ENCODE assay signal across 30 cellular contexts in the genomic region with DNA sequence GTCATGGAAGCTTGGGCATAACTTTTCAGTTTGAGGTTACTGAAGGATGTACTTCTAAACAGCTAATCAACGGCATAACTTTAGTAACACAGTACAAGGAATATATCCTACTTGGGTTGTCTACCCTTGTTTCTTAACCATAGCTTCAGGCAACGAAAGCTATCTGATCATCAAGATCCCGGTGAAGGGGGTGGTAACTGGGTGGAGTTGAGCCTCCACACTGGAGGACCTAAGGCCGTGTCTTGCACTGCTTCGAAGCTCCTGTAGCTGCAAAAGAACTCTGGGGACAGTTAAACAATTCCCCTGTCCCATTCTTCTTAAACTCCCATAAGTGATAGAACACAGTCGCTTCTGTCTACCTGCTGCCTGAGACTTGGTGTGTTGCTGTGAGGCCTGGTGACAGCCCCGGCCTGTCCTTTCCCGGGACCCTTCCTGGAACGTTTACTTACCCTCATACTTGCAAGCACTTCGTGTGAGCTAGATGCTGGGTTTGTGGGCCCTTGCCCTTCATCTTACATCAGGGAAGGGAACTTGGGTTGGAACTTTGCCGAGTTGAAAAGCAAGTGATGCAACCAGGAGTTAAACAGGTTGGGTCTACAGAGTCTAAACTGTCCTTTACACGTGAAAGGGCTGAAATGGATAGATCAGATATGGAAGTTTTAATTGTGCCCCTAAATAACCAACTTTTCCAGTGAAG. TPM values are rescaled to one million over a fixed set of nuclear protein-coding genes. Genes with fewer than 3 reads are reported as not detected.
DNase-seq lines count a peak whose midpoint lies in the region; ATAC-seq, FAIRE-seq and TF ChIP-seq lines count a peak whose summit lies in the region.
"Had no signal": no experiment of that assay in that cellular context is flagged by ENCODE, and none has a peak within 500 bp of the region (broad histone marks: within the 10 kb centered on the region; RNA-seq: fewer than 3 reads in every experiment).

No MANE protein-coding gene starts in this region.

- in situ Hi-C loops in HepG2 (cut with HindIII; ENCODE audit: extremely low pct_ligation_motif_present, low pct_unique_long_range_greater_than_20kb), result no loop called here

- H3K4me2 ChIP-seq in HepG2 (ENCODE audit: low read depth, low read length) (peak overlapping the region; percentile 70), mesenchymal stem cell (ENCODE audit: low read length, poor library complexity, severe bottlenecking) (no peak overlapping the region)

- H3K27me3 Mint-ChIP-seq in T-helper 17 cell, result no peaks in the 10 kb centered on the region
- H3K27me3 Mint-ChIP-seq: activated CD8-positive, alpha-beta memory T cell treated with anti-CD3 and anti-CD28 coated beads, Interleukin-2, amount 10 ng/mL, durations not matched to agents 7 days and 5 days had no signal

- H3K79me2 ChIP-seq in HepG2 (ENCODE audit: insufficient read depth, low read length), result peaks cover under 1% of the 10 kb centered on the region

- H3K9ac ChIP-seq in HepG2 (ENCODE audit: insufficient read depth, low read depth, low read length) (peak overlapping the region; percentile 89), mesenchymal stem cell (ENCODE audit: low read length) (no peak overlapping the region)
- H3K9ac ChIP-seq: GM23248 had no signal

- H4K20me1 ChIP-seq in HepG2 (ENCODE audit: insufficient read depth, low read length), result no peaks in the 10 kb centered on the region

- ATAC-seq in HepG2 (no peak), right lobe of liver (no peak), T-helper 17 cell (no peak)
- ATAC-seq: activated CD8-positive, alpha-beta memory T cell treated with anti-CD3 and anti-CD28 coated beads, Interleukin-2, amount 10 ng/mL, durations not matched to agents 7 days and 5 days; activated T-cell treated with anti-CD3 and anti-CD28 coated beads, Interleukin-2, amount 50 U/mL, for 4 hours; body of pancreas; foreskin keratinocyte; heart left ventricle had no signal

- FAIRE-seq in HepG2 (lab: Jason Lieb, UNC), result no peak
- FAIRE-seq: keratinocyte had no signal

- H2AK5ac ChIP-seq in mesenchymal stem cell (ENCODE audit: low read length, severe bottlenecking), result peak overlapping the region; percentile 16

- no peak overlapping the region for H3K23ac ChIP-seq in mesenchymal stem cell (ENCODE audit: low read length in 2 of 2)

- intact Hi-C loops in HepG2 (cut with micrococcal nuclease; ENCODE audit: unreplicated experiment) (loop anchor here (5.0 kb wide), 1 partner anchor 115 kb away; no protein-coding TSS in a partner anchor), right lobe of liver (cut with DNase I) (no loop called here)

- H3K27me3 ChIP-seq in HepG2 (ENCODE audit: control insufficient read depth in 1 of 2, insufficient read depth in 2 of 2, low read length in 2 of 2) (no peaks in the 10 kb centered on the region), right lobe of liver (no peaks in the 10 kb centered on the region), mesenchymal stem cell (ENCODE audit: control insufficient read depth in 1 of 2, insufficient read depth in 1 of 2, low read length in 2 of 2) (no peaks in the 10 kb centered on the region)
- H3K27me3 ChIP-seq: adrenal gland, body of pancreas, esophagus squamous epithelium, foreskin keratinocyte, heart left ventricle, SJCRH30, tibial artery had no signal

- no peak overlapping the region for H2BK15ac ChIP-seq in mesenchymal stem cell (ENCODE audit: low read depth, poor library complexity, severe bottlenecking)

- H2BK120ac ChIP-seq in mesenchymal stem cell (ENCODE audit: low read depth, low read length), result no peak overlapping the region

- H3K18ac ChIP-seq in mesenchymal stem cell (ENCODE audit: low read depth in 1 of 2, low read length in 2 of 2), result no peak overlapping the region

- H2AFZ ChIP-seq in HepG2 (ENCODE audit: low read length), result peak overlapping the region; percentile 33
- H2AFZ ChIP-seq in mesenchymal stem cell (ENCODE audit: low read depth, low read length), result no peak overlapping the region
- H2AFZ ChIP-seq: GM23248 had no signal

- H3K9me3 ChIP-seq in HepG2 (ENCODE audit: low read length), result no peaks in the 10 kb centered on the region
- H3K9me3 ChIP-seq in right lobe of liver, result no peaks in the 10 kb centered on the region
- no peaks in the 10 kb centered on the region for H3K9me3 ChIP-seq in T-helper 17 cell (ENCODE audit: control insufficient read depth, low read length, poor library complexity, severe bottlenecking)
- H3K9me3 ChIP-seq in mesenchymal stem cell (ENCODE audit: control insufficient read depth, low read length), result no peaks in the 10 kb centered on the region
- H3K9me3 ChIP-seq: adrenal gland, body of pancreas, esophagus squamous epithelium, heart left ventricle, SJCRH30, tibial artery had no signal

- no peak overlapping the region for H3K4ac ChIP-seq in mesenchymal stem cell (ENCODE audit: low read depth in 1 of 2, low read length in 2 of 2)

- H3K36me3 Mint-ChIP-seq in T-helper 17 cell (ENCODE audit: low read depth), result peaks cover 4% of the 10 kb centered on the region
- H3K36me3 Mint-ChIP-seq: activated CD8-positive, alpha-beta memory T cell treated with anti-CD3 and anti-CD28 coated beads, Interleukin-2, amount 10 ng/mL, durations not matched to agents 7 days and 5 days; mesothelial cell of epicardium; naive B cell had no signal

- no peak overlapping the region for H4K91ac ChIP-seq in mesenchymal stem cell (ENCODE audit: low read length)

- H3K4me1 ChIP-seq in HepG2 (ENCODE audit: insufficient read depth, low read length) (peaks cover 73% of the 10 kb centered on the region), right lobe of liver (peaks cover 0 to 15% (median 0%) of the 10 kb centered on the region in 4 donors), mesenchymal stem cell (ENCODE audit: control insufficient read depth, insufficient read depth, low read depth, low read length) (peaks cover 30% of the 10 kb centered on the region)

- DNase-seq in HepG2 (ENCODE audit: low spot score) (no peak), right lobe of liver (no peak), T-helper 17 cell (no peak), mesenchymal stem cell (no peak), HT-29 (ENCODE audit: low spot score) (no peak), NOMO-1 (lab: John Stamatoyannopoulos, UW; ENCODE audit: unreplicated experiment in 2 of 2) (no peak)
- no peak for DNase-seq in activated CD4-positive, CD25-positive, alpha-beta regulatory T cell treated with anti-CD3 and anti-CD28 coated beads, Interleukin-2, amount 50 U/mL, for 72 hours
- DNase-seq: activated CD4-positive, alpha-beta T cell treated with anti-CD3 and anti-CD28 coated beads for 4 hours; activated CD8-positive, alpha-beta memory T cell treated with anti-CD3 and anti-CD28 coated beads, Interleukin-2, amount 10 ng/mL, durations not matched to agents 7 days and 5 days; activated gamma-delta T cell treated with Interleukin-2 at 50 U/mL for 16 hours; activated T-cell treated with anti-CD3 and anti-CD28 coated beads, Interleukin-2, amount 50 U/mL, for 4 hours; adrenal gland; body of pancreas; dermis blood vessel endothelial cell; DMS79 treated with DMSO at 0.1 percent for 48 hours; esophagus squamous epithelium; foreskin keratinocyte; GM23248; heart left ventricle; naive B cell; NCI-H1048; NCI-H1694; NCI-H446 treated with DMSO at 0.1 percent for 48 hours; NCI-H774; occipital lobe; SJCRH30; stimulated activated CD4-positive, alpha-beta T cell treated with anti-CD3 and anti-CD28 coated beads, Interleukin-4, amount 100 ng/mL, for 1 hour; tibial artery had no signal

- TF ChIP-seq POLR2A in HepG2 (IDR thresholded peaks at IDR 0.05; ENCODE audit: insufficient read depth in 1 of 2, low read depth in 2 of 2, low read length in 2 of 2) (no peak), right lobe of liver (IDR thresholded peaks at IDR 0.05) (no peak)

- CTCF ChIA-PET in HepG2 (lab: Yijun Ruan, JAX; ENCODE audit: low intra/inter-chr PET ratio, low total read pairs), result no interaction called here

- peaks cover 2% of the 10 kb centered on the region for H3K79me1 ChIP-seq in mesenchymal stem cell (replicated peaks; ENCODE audit: low read length, poor library complexity, severe bottlenecking)

- no peak overlapping the region for H3K14ac ChIP-seq in mesenchymal stem cell (ENCODE audit: low read length in 2 of 2)

- no peak overlapping the region for H4K8ac ChIP-seq in mesenchymal stem cell (ENCODE audit: low read length)

- H3K27ac Mint-ChIP-seq in T-helper 17 cell, result peak overlapping the region; percentile 14
- H3K27ac Mint-ChIP-seq: activated CD8-positive, alpha-beta memory T cell treated with anti-CD3 and anti-CD28 coated beads, Interleukin-2, amount 10 ng/mL, durations not matched to agents 7 days and 5 days; mesothelial cell of epicardium had no signal

- H2BK12ac ChIP-seq in mesenchymal stem cell (ENCODE audit: low read length in 2 of 2), result no peak overlapping the region

- TF ChIP-seq CTCF in HepG2 (CRISPR knock-in tag; IDR thresholded peaks at IDR 0.05) (no peak), right lobe of liver (IDR thresholded peaks at IDR 0.05) (no peak)

- H3K27ac ChIP-seq in HepG2 (ENCODE audit: extremely low read length, insufficient read depth, low read length) (peak overlapping the region; percentile 98), right lobe of liver (peak overlapping the region in 1 of 3 donors; percentile 62), mesenchymal stem cell (ENCODE audit: low read length, poor library complexity, severe bottlenecking) (peak overlapping the region; percentile 53)
- H3K27ac ChIP-seq: body of pancreas, foreskin keratinocyte, GM23248, SJCRH30, tibial artery had no signal

- no TSS peak for BruUV-seq in HepG2 (replicated peaks; lab: Mats Ljungman, UMichigan)

- TF ChIP-seq EP300 in HepG2 (IDR thresholded peaks at IDR 0.05; ENCODE audit: low read depth in 2 of 2, low read length in 2 of 2) (no peak), HepG2 (CRISPR knock-in tag; IDR thresholded peaks at IDR 0.05; ENCODE audit: borderline replicate concordance) (no peak)

- H3K36me3 ChIP-seq in HepG2 (replicated peaks in 1 of 2; ENCODE audit: control insufficient read depth in 1 of 2, insufficient read depth in 2 of 2, low read length in 2 of 2) (no peaks in the 10 kb centered on the region), right lobe of liver (no peaks in the 10 kb centered on the region), mesenchymal stem cell (ENCODE audit: control insufficient read depth in 1 of 2, insufficient read depth in 2 of 2, low read depth in 1 of 2, low read length in 2 of 2) (no peaks in the 10 kb centered on the region)
- H3K36me3 ChIP-seq: adrenal gland, esophagus squamous epithelium, heart left ventricle, SJCRH30, tibial artery had no signal

- H3K4me3 Mint-ChIP-seq in T-helper 17 cell, result no peak overlapping the region
- H3K4me3 Mint-ChIP-seq: activated CD8-positive, alpha-beta memory T cell treated with anti-CD3 and anti-CD28 coated beads, Interleukin-2, amount 10 ng/mL, durations not matched to agents 7 days and 5 days; activated T-cell treated with anti-CD3 and anti-CD28 coated beads, Interleukin-2, amount 50 U/mL, for 4 hours; mesothelial cell of epicardium; naive B cell had no signal

- no peak overlapping the region for H2BK5ac ChIP-seq in mesenchymal stem cell (ENCODE audit: low read depth, low read length, poor library complexity, severe bottlenecking)

- peak overlapping the region in 2 of 3 experiments; percentile 17 to 49; a peak in 5 of 6 replicates for H3K4me3 ChIP-seq in HepG2 (replicated peaks in 1 of 3; ENCODE audit: insufficient read depth in 1 of 3, low read depth in 2 of 3, low read length in 3 of 3)
- H3K4me3 ChIP-seq in right lobe of liver, result no peak overlapping the region
- H3K4me3 ChIP-seq in mesenchymal stem cell (ENCODE audit: insufficient read depth in 1 of 2, low read depth in 1 of 2, low read length in 2 of 2), result no peak overlapping the region
- H3K4me3 ChIP-seq: adrenal gland, body of pancreas, esophagus squamous epithelium, GM23248, heart left ventricle, SJCRH30, tibial artery had no signal

- no peak for TF ChIP-seq RAD21 in HepG2 (CRISPR knock-in tag; IDR thresholded peaks at IDR 0.05)

- H3K4me1 Mint-ChIP-seq in T-helper 17 cell, result peaks cover 28% of the 10 kb centered on the region

- 55% methylated on average over 11 of the region's 12 CpGs for WGBS in HepG2 (ENCODE audit: low lambda C conversion rate)
- 75% methylated on average over 12 of the region's 12 CpGs for WGBS in right lobe of liver (ENCODE audit: insufficient coverage, low coverage, low lambda C conversion rate, missing lambda C conversion rate)
- 80% methylated on average over 12 of the region's 12 CpGs for WGBS in mesenchymal stem cell

- POLR2A ChIA-PET in HepG2 (lab: Yijun Ruan, JAX), result interaction anchor here (0.7 to 2.4 kb wide), 8 partner anchors 8 to 431 kb away, joined by 3 to 12 read pairs (median 4); no protein-coding TSS in a partner anchor

RNA-seq across cellular contexts. Expression of gene WDR1, which starts 5.8 kb away (rescaled TPM):
- total RNA-seq in HepG2 (2016; rRNA removed; fragmentation: Illumina TruSeq; extraction: Trizol) (106 and 120 TPM in 2 replicates), right lobe of liver (100 to 1,000 TPM in 1 of 6 experiments, 10 to 100 TPM in 5; 65.1 to 149 (median 76.4) TPM), T-helper 17 cell (100 to 1,000 TPM; 268 to 366 TPM)
- 50.7 and 51.7 TPM in 2 replicates for total RNA-seq in HepG2 (2016; cell fraction: cytosol; rRNA removed; fragmentation: Illumina TruSeq; extraction: Trizol; ENCODE audit: low read depth)
- 98.1 and 109 TPM in 2 replicates for total RNA-seq in HepG2 (2016; cell fraction: insoluble cytoplasmic fraction; rRNA removed; fragmentation: Illumina TruSeq; extraction: Trizol)
- 54.9 and 56.0 TPM in 2 replicates for total RNA-seq in HepG2 (2016; cell fraction: membrane; rRNA removed; fragmentation: Illumina TruSeq; extraction: Trizol)
- total RNA-seq in HepG2 (2016; cell fraction: nucleus; rRNA removed; fragmentation: Illumina TruSeq; extraction: Trizol), result 57.3 and 65.4 TPM in 2 replicates
- 198 and 199 TPM in 2 replicates for polyA plus RNA-seq in HepG2 (2011; rRNA removed)
- polyA plus RNA-seq in HepG2 (2011; cell fraction: cytosol; rRNA removed), result 187 and 226 TPM in 2 replicates
- polyA plus RNA-seq in HepG2 (2011; cell fraction: nucleus; rRNA removed), result 166 and 177 TPM in 2 replicates
- polyA plus RNA-seq in HepG2 (2012), result 117 and 122 TPM in 2 replicates
- 33.9 and 35.4 TPM in 2 replicates for polyA plus RNA-seq in HepG2 (2016; cell fraction: cytosol; fragmentation: Illumina TruSeq; extraction: Trizol; ENCODE audit: low read depth)
- 136 and 179 TPM in 2 replicates for polyA plus RNA-seq in HepG2 (2016; cell fraction: insoluble cytoplasmic fraction; fragmentation: Illumina TruSeq; extraction: Trizol; ENCODE audit: low read depth)
- polyA plus RNA-seq in HepG2 (2016; cell fraction: membrane; fragmentation: Illumina TruSeq; extraction: Trizol; ENCODE audit: low read depth), result 47.7 and 51.7 TPM in 2 replicates
- 118 and 124 TPM in 2 replicates for polyA plus RNA-seq in HepG2 (2016; cell fraction: nucleus; fragmentation: Illumina TruSeq; extraction: Trizol; ENCODE audit: insufficient read depth, low read depth)
- 149 and 296 TPM in 2 replicates for polyA minus RNA-seq in HepG2 (2011; rRNA and poly(A)+ RNA removed; ENCODE audit: low replicate concordance)
- 111 and 136 TPM in 2 replicates for polyA minus RNA-seq in HepG2 (2011; cell fraction: cytosol; rRNA and poly(A)+ RNA removed)
- polyA minus RNA-seq in HepG2 (2011; cell fraction: nucleus; rRNA and poly(A)+ RNA removed), result 82.2 and 96.2 TPM in 2 replicates
- polyA plus RNA-seq in mesenchymal stem cell (2013, experiment 1 of 2), result 208 TPM
- 215 TPM for polyA plus RNA-seq in mesenchymal stem cell (2013, experiment 2 of 2)
- total RNA-seq in HT-29 (2014; rRNA removed; shearing (Covaris generic)), result 306 and 310 TPM in 2 replicates

Comparison
In these comparisons a context has a peak if more than half of its experiments do, and no peak if none do; other contexts are left out.
1. H3K4me3 ChIP-seq: peak in HepG2 (2 of 3); none in right lobe of liver (0 of 3) and mesenchymal stem cell (0 of 2).